ENCODE assay signal across 1 cellular context in genomic region chr1:2412773-2413494, GRCh38.
TF ChIP-seq lines count a peak whose summit lies in the region.

No MANE protein-coding gene starts in this region.

TF ChIP-seq in HepG2, 621 proteins besides CTCF, POLR2A, EP300 and RAD21 (continued from another document and continues in another):
- no peak for TF ChIP-seq NR2F1 (CRISPR knock-in tag; IDR thresholded peaks at IDR 0.05)
- no peak for TF ChIP-seq SRSF9 (IDR thresholded peaks at IDR 0.05; ENCODE audit: borderline replicate concordance, insufficient read depth, low read depth, low read length, poor library complexity, severe bottlenecking)
- no peak for TF ChIP-seq HMG20B (CRISPR knock-in tag; conservative IDR thresholded peaks at IDR 0.05)
- TF ChIP-seq SMYD3 (CRISPR knock-in tag; IDR thresholded peaks at IDR 0.05), result peak; percentile 59; the same call in 1 of the 2 replicates
- 0 out of 2 replicates have a peak, but pooled peaks have one; percentile 56 for TF ChIP-seq ZNF550 (CRISPR knock-in tag; IDR thresholded peaks at IDR 0.05; ENCODE audit: borderline replicate concordance)
- TF ChIP-seq ZIK1 (CRISPR knock-in tag; IDR thresholded peaks at IDR 0.05; ENCODE audit: borderline replicate concordance, low read depth), result no peak; the same call in 1 of the 2 replicates
- TF ChIP-seq ZNF567 (CRISPR knock-in tag; IDR thresholded peaks at IDR 0.05; ENCODE audit: borderline replicate concordance), result no peak
- no peak for TF ChIP-seq ZNF337 (CRISPR knock-in tag; IDR thresholded peaks at IDR 0.05; ENCODE audit: borderline replicate concordance, low read depth)
- TF ChIP-seq POLR2G (IDR thresholded peaks at IDR 0.05; ENCODE audit: low read depth, low read length), result peak; percentile 68
- TF ChIP-seq ZNF205 (CRISPR knock-in tag; IDR thresholded peaks at IDR 0.05), result no peak
- TF ChIP-seq ZNF879 (CRISPR knock-in tag; IDR thresholded peaks at IDR 0.05), result peak; percentile 58; the same call in 1 of the 2 replicates
- peak; percentile 43 for TF ChIP-seq NFYB (CRISPR knock-in tag; IDR thresholded peaks at IDR 0.05)
- TF ChIP-seq EHMT2 (IDR thresholded peaks at IDR 0.05; ENCODE audit: borderline replicate concordance, low read depth, low read length), result no peak
- TF ChIP-seq, protein P1, sequence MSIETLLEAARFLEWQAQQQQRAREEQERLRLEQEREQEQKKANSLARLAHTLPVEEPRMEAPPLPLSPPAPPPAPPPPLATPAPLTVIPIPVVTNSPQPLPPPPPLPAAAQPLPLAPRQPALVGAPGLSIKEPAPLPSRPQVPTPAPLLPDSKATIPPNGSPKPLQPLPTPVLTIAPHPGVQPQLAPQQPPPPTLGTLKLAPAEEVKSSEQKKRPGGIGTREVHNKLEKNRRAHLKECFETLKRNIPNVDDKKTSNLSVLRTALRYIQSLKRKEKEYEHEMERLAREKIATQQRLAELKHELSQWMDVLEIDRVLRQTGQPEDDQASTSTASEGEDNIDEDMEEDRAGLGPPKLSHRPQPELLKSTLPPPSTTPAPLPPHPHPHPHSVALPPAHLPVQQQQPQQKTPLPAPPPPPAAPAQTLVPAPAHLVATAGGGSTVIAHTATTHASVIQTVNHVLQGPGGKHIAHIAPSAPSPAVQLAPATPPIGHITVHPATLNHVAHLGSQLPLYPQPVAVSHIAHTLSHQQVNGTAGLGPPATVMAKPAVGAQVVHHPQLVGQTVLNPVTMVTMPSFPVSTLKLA (IDR thresholded peaks at IDR 0.05), result no peak
- TF ChIP-seq GABPB1 (CRISPR knock-in tag; IDR thresholded peaks at IDR 0.05), result peak; percentile 82; the same call in 1 of the 2 replicates
- no peak for TF ChIP-seq ELF1 (CRISPR knock-in tag; IDR thresholded peaks at IDR 0.05)
- TF ChIP-seq, protein P2, sequence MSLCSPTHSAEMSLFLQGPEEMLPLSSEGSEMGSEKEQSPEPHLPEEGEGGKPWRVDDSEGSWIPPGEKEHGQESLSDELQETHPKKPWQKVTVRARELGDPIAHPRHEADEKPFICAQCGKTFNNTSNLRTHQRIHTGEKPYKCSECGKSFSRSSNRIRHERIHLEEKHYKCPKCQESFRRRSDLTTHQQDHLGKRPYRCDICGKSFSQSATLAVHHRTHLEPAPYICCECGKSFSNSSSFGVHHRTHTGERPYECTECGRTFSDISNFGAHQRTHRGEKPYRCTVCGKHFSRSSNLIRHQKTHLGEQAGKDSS (CRISPR knock-in tag; IDR thresholded peaks at IDR 0.05; ENCODE audit: borderline replicate concordance, low read depth), result no peak
- TF ChIP-seq FOXA1 (IDR thresholded peaks at IDR 0.05), result no peak
- no peak for TF ChIP-seq FOXA1 (CRISPR knock-in tag; IDR thresholded peaks at IDR 0.05)
- TF ChIP-seq ASH2L (IDR thresholded peaks at IDR 0.05; ENCODE audit: insufficient read length, low read depth, low read length), result peak; percentile 85
- 0 out of 2 replicates have a peak, but pooled peaks have one; percentile 24 for TF ChIP-seq TEAD2 (CRISPR knock-in tag; IDR thresholded peaks at IDR 0.05)
- TF ChIP-seq ZNF263 (CRISPR knock-in tag; IDR thresholded peaks at IDR 0.05), result no peak
- no peak; the same call in 1 of the 2 replicates for TF ChIP-seq EED (CRISPR knock-in tag; IDR thresholded peaks at IDR 0.05)
- peak; percentile 52 for TF ChIP-seq PHF21A (CRISPR knock-in tag; IDR thresholded peaks at IDR 0.05)
- peak; percentile 60; the same call in 1 of the 2 replicates for TF ChIP-seq ZNF143 (CRISPR knock-in tag; IDR thresholded peaks at IDR 0.05)
- TF ChIP-seq ZNF549 (CRISPR knock-in tag; IDR thresholded peaks at IDR 0.05), result no peak
- no peak for TF ChIP-seq KLF6 (CRISPR knock-in tag; IDR thresholded peaks at IDR 0.05)
- TF ChIP-seq ZNF12 (CRISPR knock-in tag; IDR thresholded peaks at IDR 0.05), result peak; percentile 40; the same call in 1 of the 2 replicates
- peak; percentile 87; the same call in 1 of the 2 replicates for TF ChIP-seq IRF9 (CRISPR knock-in tag; IDR thresholded peaks at IDR 0.05; ENCODE audit: borderline replicate concordance)
- TF ChIP-seq HOXA5 (CRISPR knock-in tag; IDR thresholded peaks at IDR 0.05), result peak; percentile 29; the same call in 1 of the 2 replicates
- no peak for TF ChIP-seq GFI1 (CRISPR knock-in tag; IDR thresholded peaks at IDR 0.05; ENCODE audit: borderline replicate concordance)
- TF ChIP-seq, protein P3, sequence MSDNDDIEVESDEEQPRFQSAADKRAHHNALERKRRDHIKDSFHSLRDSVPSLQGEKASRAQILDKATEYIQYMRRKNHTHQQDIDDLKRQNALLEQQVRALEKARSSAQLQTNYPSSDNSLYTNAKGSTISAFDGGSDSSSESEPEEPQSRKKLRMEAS (IDR thresholded peaks at IDR 0.05), result peak; percentile 91
- peak; percentile 73; the same call in 1 of the 2 replicates for TF ChIP-seq PLSCR1 (CRISPR knock-in tag; IDR thresholded peaks at IDR 0.05; ENCODE audit: borderline replicate concordance)
- TF ChIP-seq RFX3 (CRISPR knock-in tag; IDR thresholded peaks at IDR 0.05), result no peak
- TF ChIP-seq, protein P4, sequence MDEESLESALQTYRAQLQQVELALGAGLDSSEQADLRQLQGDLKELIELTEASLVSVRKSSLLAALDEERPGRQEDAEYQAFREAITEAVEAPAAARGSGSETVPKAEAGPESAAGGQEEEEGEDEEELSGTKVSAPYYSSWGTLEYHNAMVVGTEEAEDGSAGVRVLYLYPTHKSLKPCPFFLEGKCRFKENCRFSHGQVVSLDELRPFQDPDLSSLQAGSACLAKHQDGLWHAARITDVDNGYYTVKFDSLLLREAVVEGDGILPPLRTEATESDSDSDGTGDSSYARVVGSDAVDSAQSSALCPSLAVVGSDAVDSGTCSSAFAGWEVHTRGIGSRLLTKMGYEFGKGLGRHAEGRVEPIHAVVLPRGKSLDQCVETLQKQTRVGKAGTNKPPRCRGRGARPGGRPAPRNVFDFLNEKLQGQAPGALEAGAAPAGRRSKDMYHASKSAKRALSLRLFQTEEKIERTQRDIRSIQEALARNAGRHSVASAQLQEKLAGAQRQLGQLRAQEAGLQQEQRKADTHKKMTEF (CRISPR knock-in tag; IDR thresholded peaks at IDR 0.05), result peak; percentile 79
- no peak; the same call in 1 of the 2 replicates for TF ChIP-seq ZNF678 (CRISPR knock-in tag; IDR thresholded peaks at IDR 0.05)
- TF ChIP-seq ZNF7 (CRISPR knock-in tag; IDR thresholded peaks at IDR 0.05), result no peak
- no peak for TF ChIP-seq NFIB (CRISPR knock-in tag; IDR thresholded peaks at IDR 0.05; ENCODE audit: borderline replicate concordance)
- TF ChIP-seq JUN (CRISPR knock-in tag; IDR thresholded peaks at IDR 0.05), result no peak
- 0 out of 2 replicates have a peak, but pooled peaks have one; percentile 33 for TF ChIP-seq YEATS2 (CRISPR knock-in tag; IDR thresholded peaks at IDR 0.05; ENCODE audit: borderline replicate concordance)
- TF ChIP-seq HMGXB4 (CRISPR knock-in tag; IDR thresholded peaks at IDR 0.05; ENCODE audit: borderline replicate concordance in 1 of 2, low read depth in 1 of 2), result peak in 1 of 2 experiments; percentile 61; a peak in 2 of 4 replicates
- TF ChIP-seq, protein P5, sequence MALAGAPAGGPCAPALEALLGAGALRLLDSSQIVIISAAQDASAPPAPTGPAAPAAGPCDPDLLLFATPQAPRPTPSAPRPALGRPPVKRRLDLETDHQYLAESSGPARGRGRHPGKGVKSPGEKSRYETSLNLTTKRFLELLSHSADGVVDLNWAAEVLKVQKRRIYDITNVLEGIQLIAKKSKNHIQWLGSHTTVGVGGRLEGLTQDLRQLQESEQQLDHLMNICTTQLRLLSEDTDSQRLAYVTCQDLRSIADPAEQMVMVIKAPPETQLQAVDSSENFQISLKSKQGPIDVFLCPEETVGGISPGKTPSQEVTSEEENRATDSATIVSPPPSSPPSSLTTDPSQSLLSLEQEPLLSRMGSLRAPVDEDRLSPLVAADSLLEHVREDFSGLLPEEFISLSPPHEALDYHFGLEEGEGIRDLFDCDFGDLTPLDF (CRISPR knock-in tag; IDR thresholded peaks at IDR 0.05), result peak; percentile 91
- peak; percentile 70; the same call in 1 of the 2 replicates for TF ChIP-seq MED13 (CRISPR knock-in tag; IDR thresholded peaks at IDR 0.05)
- TF ChIP-seq ZSCAN20 (CRISPR knock-in tag; IDR thresholded peaks at IDR 0.05; ENCODE audit: borderline replicate concordance), result peak; percentile 77; the same call in 1 of the 2 replicates
- no peak; the same call in 1 of the 2 replicates for TF ChIP-seq BRCA1 (CRISPR knock-in tag; IDR thresholded peaks at IDR 0.05)
- TF ChIP-seq ZZZ3 (CRISPR knock-in tag; IDR thresholded peaks at IDR 0.05; ENCODE audit: borderline replicate concordance), result peak; percentile 44; the same call in 1 of the 2 replicates
- no peak for TF ChIP-seq RERE (CRISPR knock-in tag; IDR thresholded peaks at IDR 0.05; ENCODE audit: low read depth)
- no peak for TF ChIP-seq FOXP1 (IDR thresholded peaks at IDR 0.05)
- no peak for TF ChIP-seq FOXP1 (CRISPR knock-in tag; IDR thresholded peaks at IDR 0.05)
- TF ChIP-seq SNRNP70 (IDR thresholded peaks at IDR 0.05; ENCODE audit: low read depth, low read length), result no peak
- TF ChIP-seq PREB (CRISPR knock-in tag; IDR thresholded peaks at IDR 0.05), result no peak
- TF ChIP-seq HES4 (CRISPR knock-in tag; IDR thresholded peaks at IDR 0.05; ENCODE audit: borderline replicate concordance), result peak; percentile 88; the same call in 1 of the 2 replicates
- TF ChIP-seq PAX8 (CRISPR knock-in tag; IDR thresholded peaks at IDR 0.05; ENCODE audit: borderline replicate concordance), result 0 out of 2 replicates have a peak, but pooled peaks have one; percentile 16
- TF ChIP-seq FOXJ3 (CRISPR knock-in tag; IDR thresholded peaks at IDR 0.05; ENCODE audit: borderline replicate concordance), result 0 out of 2 replicates have a peak, but pooled peaks have one; percentile 16
- peak; percentile 35 for TF ChIP-seq CBX1 (IDR thresholded peaks at IDR 0.05; ENCODE audit: low read depth)
